Comparison of ENCODE assay signal across 17 cellular contexts in the genomic region with DNA sequence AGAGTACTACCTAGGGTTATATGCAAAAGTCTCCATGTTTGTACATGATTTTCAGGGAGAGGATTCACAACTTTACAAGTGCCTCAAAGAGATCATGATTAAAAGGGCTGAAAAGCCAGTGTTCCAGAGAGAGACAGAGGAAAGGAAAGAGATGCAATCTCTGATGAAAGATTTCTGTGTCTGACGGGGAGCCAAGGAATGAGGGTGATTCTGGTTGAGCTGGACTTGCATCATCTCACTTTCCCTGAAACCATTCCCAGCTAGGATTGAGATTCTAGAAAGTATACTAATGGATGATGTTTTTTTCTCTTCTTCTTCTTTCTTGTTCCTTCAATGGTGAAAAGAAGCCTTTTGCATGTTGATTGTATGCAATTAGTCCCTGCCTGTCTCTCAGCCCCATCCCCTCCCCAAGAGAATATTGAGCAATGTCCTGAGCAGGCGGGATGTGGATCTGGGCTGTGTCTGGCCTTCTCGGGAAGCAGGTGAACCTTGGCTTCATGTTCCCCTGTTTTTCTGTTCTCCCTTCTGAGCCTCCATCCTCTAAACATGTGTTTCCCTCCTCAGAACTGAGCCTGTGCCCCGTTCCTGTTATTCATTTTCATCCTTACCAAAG.
A peak's percentile ranks its signal among the peaks of the same experiment; 100 is the strongest.
DNase-seq lines count a peak whose midpoint lies in the region; ATAC-seq, FAIRE-seq and TF ChIP-seq lines count a peak whose summit lies in the region.
"Had no signal": no experiment of that assay in that cellular context is flagged by ENCODE, and none has a peak within 500 bp of the region (broad histone marks: within the 10 kb centered on the region; RNA-seq: fewer than 3 reads in every experiment).

No MANE protein-coding gene starts in this region.

- no peak for DNase-seq in stimulated activated naive CD8-positive, alpha-beta T cell treated with anti-CD3 and anti-CD28 coated beads, Interleukin-15, amount 100 ng/mL, for 72 hours
- DNase-seq in mammary epithelial cell (peak; percentile 54), keratinocyte (ENCODE audit: low read depth, low spot score) (no peak), SIG-M5 (lab: John Stamatoyannopoulos, UW) (no peak), NCI-H748 treated with DMSO at 0.1 percent for 48 hours (lab: John Stamatoyannopoulos, UW) (no peak)
- DNase-seq: ACHN; activated CD4-positive, alpha-beta T cell treated with anti-CD3 and anti-CD28 coated beads for 48 hours; activated T-cell treated with anti-CD3 and anti-CD28 coated beads, Interleukin-2, amount 50 U/mL, for 72 hours; lower lobe of right lung; NCI-H146; NCI-H526 had no signal

- dilution Hi-C loops in mammary epithelial cell (cut with HindIII; ENCODE audit: low sequenced_read_pairs) (no loop called here), keratinocyte (cut with MboI; ENCODE audit: extremely low pct_ligation_motif_present, low sequenced_read_pairs) (no loop called here)

- no peak for ATAC-seq in stimulated activated naive CD8-positive, alpha-beta T cell treated with anti-CD3 and anti-CD28 coated beads, Interleukin-15, amount 100 ng/mL, for 72 hours
- ATAC-seq in HG03520 (IDR thresholded peaks at IDR 0.05; ENCODE audit: unreplicated experiment) (no peak), GM18498 (IDR thresholded peaks at IDR 0.05; ENCODE audit: unreplicated experiment) (no peak)
- ATAC-seq: activated T-cell treated with anti-CD3 and anti-CD28 coated beads, Interleukin-2, amount 50 U/mL, for 72 hours; lower lobe of right lung had no signal

- intact Hi-C loops in mammary epithelial cell (cut with micrococcal nuclease), result loop anchor here (2.0 kb wide), 1 partner anchor 20 kb away; no protein-coding TSS in a partner anchor

- no peaks in the 10 kb centered on the region for H3K36me3 Mint-ChIP-seq in stimulated activated naive CD8-positive, alpha-beta T cell treated with anti-CD3 and anti-CD28 coated beads, Interleukin-15, Interleukin-2, amounts not matched to agents 100 ng/mL and 50 ng/mL, for 24 hours (ENCODE audit: low read depth)

- in situ Hi-C loops in mammary epithelial cell (cut with MboI; ENCODE audit: low sequenced_read_pairs in 2 of 2), result no loop called here

- H2AFZ ChIP-seq in mammary epithelial cell (ENCODE audit: low read depth, low read length) (peak overlapping the region; percentile 23), keratinocyte (ENCODE audit: control insufficient read depth, low read length) (no peak overlapping the region)

- 55% methylated on average over 3 of the region's 4 CpGs for WGBS in mammary epithelial cell (ENCODE audit: low coverage, missing lambda C conversion rate)

- H3K36me3 ChIP-seq in mammary epithelial cell (ENCODE audit: insufficient read depth, low read length) (no peaks in the 10 kb centered on the region), keratinocyte (ENCODE audit: control insufficient read depth in 2 of 2, extremely low read depth in 1 of 2, insufficient read depth in 2 of 2, low read length in 2 of 2) (no peaks in the 10 kb centered on the region)
- H3K36me3 ChIP-seq: ascending aorta, lower lobe of right lung had no signal

- TF ChIP-seq CTCF in mammary epithelial cell (conservative IDR thresholded peaks at IDR 0.05 in 1 of 2, IDR thresholded peaks at IDR 0.05 in 1 of 2; ENCODE audit: extremely low read depth in 1 of 2, insufficient read depth in 1 of 2, low read depth in 1 of 2, low read length in 2 of 2) (no peak), keratinocyte (optimal IDR thresholded peaks at IDR 0.05 in 1 of 3, IDR thresholded peaks at IDR 0.05 in 1 of 3, conservative IDR thresholded peaks at IDR 0.05 in 1 of 3; ENCODE audit: extremely low read depth in 1 of 3, insufficient read depth in 2 of 3, low read length in 3 of 3) (no peak)

- peak overlapping the region; percentile 14 for H3K27ac Mint-ChIP-seq in stimulated activated naive CD8-positive, alpha-beta T cell treated with anti-CD3 and anti-CD28 coated beads, Interleukin-15, Interleukin-2, amounts not matched to agents 100 ng/mL and 50 ng/mL, for 24 hours
- no peak overlapping the region for H3K27ac Mint-ChIP-seq in stimulated activated naive CD8-positive, alpha-beta T cell treated with anti-CD3 and anti-CD28 coated beads, Interleukin-15, amount 100 ng/mL, for 72 hours
- H3K27ac Mint-ChIP-seq: activated T-cell treated with anti-CD3 and anti-CD28 coated beads, Interleukin-2, amount 50 U/mL, for 72 hours; T-helper 2 cell treated with Interferon-gamma antibody and Interleukin-4, amounts not matched to agents 5 μg/mL and 100 μg/mL, for 36 hours had no signal

- no peaks in the 10 kb centered on the region for H3K4me1 Mint-ChIP-seq in stimulated activated naive CD8-positive, alpha-beta T cell treated with anti-CD3 and anti-CD28 coated beads, Interleukin-15, Interleukin-2, amounts not matched to agents 100 ng/mL and 50 ng/mL, for 24 hours (ENCODE audit: low read depth)
- H3K4me1 Mint-ChIP-seq in stimulated activated naive CD8-positive, alpha-beta T cell treated with anti-CD3 and anti-CD28 coated beads, Interleukin-15, amount 100 ng/mL, for 72 hours, result no peaks in the 10 kb centered on the region

- H3K79me2 ChIP-seq in mammary epithelial cell (ENCODE audit: insufficient read depth, low read length) (no peaks in the 10 kb centered on the region), keratinocyte (ENCODE audit: control insufficient read depth, insufficient read depth, low read length) (no peaks in the 10 kb centered on the region)

- H3K9me1 ChIP-seq in keratinocyte (ENCODE audit: control insufficient read depth, extremely low read depth, insufficient read depth, low read length), result no peaks in the 10 kb centered on the region

- CTCF ChIA-PET in mammary epithelial cell (lab: Charles Lee; ENCODE audit: low non-redundant PET), result interaction anchor here (0.6 kb wide), 1 partner anchor 23 kb away, joined by 5 read pairs; no protein-coding TSS in a partner anchor

- H3K4me2 ChIP-seq in mammary epithelial cell (ENCODE audit: insufficient read depth, low read depth, low read length), result no peak overlapping the region
- peak overlapping the region; percentile 53 for H3K4me2 ChIP-seq in keratinocyte (ENCODE audit: control insufficient read depth, extremely low read depth, insufficient read depth, low read depth, low read length)
- H3K4me2 ChIP-seq: KMS-11 had no signal

- FAIRE-seq in keratinocyte (lab: Jason Lieb, UNC), result no peak

- no peak overlapping the region for H3K27ac ChIP-seq in mammary epithelial cell (ENCODE audit: insufficient read depth, low read depth, low read length)
- peak overlapping the region; percentile 10 for H3K27ac ChIP-seq in keratinocyte (ENCODE audit: control insufficient read depth, insufficient read depth, low read length)
- H3K27ac ChIP-seq: ascending aorta, KMS-11, lower lobe of right lung had no signal

- no peak overlapping the region for H3K4me3 Mint-ChIP-seq in stimulated activated naive CD8-positive, alpha-beta T cell treated with anti-CD3 and anti-CD28 coated beads, Interleukin-15, Interleukin-2, amounts not matched to agents 100 ng/mL and 50 ng/mL, for 24 hours
- no peak overlapping the region for H3K4me3 Mint-ChIP-seq in stimulated activated naive CD8-positive, alpha-beta T cell treated with anti-CD3 and anti-CD28 coated beads, Interleukin-15, amount 100 ng/mL, for 72 hours
- H3K4me3 Mint-ChIP-seq: activated T-cell treated with anti-CD3 and anti-CD28 coated beads, Interleukin-2, amount 50 U/mL, for 72 hours; T-helper 2 cell treated with Interferon-gamma antibody and Interleukin-4, amounts not matched to agents 5 μg/mL and 100 μg/mL, for 36 hours had no signal

- H3K9ac ChIP-seq in mammary epithelial cell (ENCODE audit: insufficient read depth, low read length) (no peak overlapping the region), keratinocyte (ENCODE audit: control insufficient read depth, extremely low read depth, insufficient read depth, low read length) (no peak overlapping the region)
- H3K9ac ChIP-seq: KMS-11 had no signal

- H4K20me1 ChIP-seq in mammary epithelial cell (ENCODE audit: insufficient read depth, low read length) (no peaks in the 10 kb centered on the region), keratinocyte (ENCODE audit: control insufficient read depth, extremely low read depth, insufficient read depth, low read length) (no peaks in the 10 kb centered on the region)

- H3K27me3 Mint-ChIP-seq in stimulated activated naive CD8-positive, alpha-beta T cell treated with anti-CD3 and anti-CD28 coated beads, Interleukin-15, Interleukin-2, amounts not matched to agents 100 ng/mL and 50 ng/mL, for 24 hours, result peaks cover 16% of the 10 kb centered on the region
- peaks cover 8% of the 10 kb centered on the region for H3K27me3 Mint-ChIP-seq in stimulated activated naive CD8-positive, alpha-beta T cell treated with anti-CD3 and anti-CD28 coated beads, Interleukin-15, amount 100 ng/mL, for 72 hours

- no TSS peak for BruUV-seq in mammary epithelial cell (replicated peaks; lab: Mats Ljungman, UMichigan)

- H3K9me3 ChIP-seq in mammary epithelial cell (replicated peaks; ENCODE audit: insufficient read depth, low read length) (no peaks in the 10 kb centered on the region), keratinocyte (ENCODE audit: control insufficient read depth, low read depth, low read length) (no peaks in the 10 kb centered on the region)
- H3K9me3 ChIP-seq: ascending aorta, lower lobe of right lung had no signal

- no peaks in the 10 kb centered on the region for H3K27me3 ChIP-seq in mammary epithelial cell (ENCODE audit: insufficient read depth, low read length)
- peaks cover 7% of the 10 kb centered on the region for H3K27me3 ChIP-seq in keratinocyte (ENCODE audit: control insufficient read depth, extremely low read depth, insufficient read depth, low read length)
- H3K27me3 ChIP-seq: ascending aorta had no signal

- no peaks in the 10 kb centered on the region for H3K9me3 Mint-ChIP-seq in stimulated activated naive CD8-positive, alpha-beta T cell treated with anti-CD3 and anti-CD28 coated beads, Interleukin-15, Interleukin-2, amounts not matched to agents 100 ng/mL and 50 ng/mL, for 24 hours
- H3K9me3 Mint-ChIP-seq in stimulated activated naive CD8-positive, alpha-beta T cell treated with anti-CD3 and anti-CD28 coated beads, Interleukin-15, amount 100 ng/mL, for 72 hours, result no peaks in the 10 kb centered on the region
- H3K9me3 Mint-ChIP-seq: activated T-cell treated with anti-CD3 and anti-CD28 coated beads, Interleukin-2, amount 50 U/mL, for 72 hours; T-helper 2 cell treated with Interferon-gamma antibody and Interleukin-4, amounts not matched to agents 5 μg/mL and 100 μg/mL, for 36 hours had no signal

- H3K4me3 ChIP-seq in mammary epithelial cell (replicated peaks in 1 of 3; ENCODE audit: insufficient read depth in 1 of 3, low read depth in 2 of 3, low read length in 3 of 3), result no peak overlapping the region
- H3K4me3 ChIP-seq in keratinocyte (ENCODE audit: control insufficient read depth in 2 of 3, extremely low read depth in 1 of 3, insufficient read depth in 2 of 3, low read depth in 1 of 3, low read length in 3 of 3), result no peak overlapping the region
- H3K4me3 ChIP-seq: ascending aorta, lower lobe of right lung had no signal

- H3K4me1 ChIP-seq in mammary epithelial cell (ENCODE audit: insufficient read depth, low read length), result peaks cover 15% of the 10 kb centered on the region
- peaks cover 11% of the 10 kb centered on the region for H3K4me1 ChIP-seq in keratinocyte (ENCODE audit: control insufficient read depth, extremely low read depth, insufficient read depth, low read length)
- H3K4me1 ChIP-seq: lower lobe of right lung had no signal
